ENCODE assay signal across 9 cellular contexts in the genomic region with DNA sequence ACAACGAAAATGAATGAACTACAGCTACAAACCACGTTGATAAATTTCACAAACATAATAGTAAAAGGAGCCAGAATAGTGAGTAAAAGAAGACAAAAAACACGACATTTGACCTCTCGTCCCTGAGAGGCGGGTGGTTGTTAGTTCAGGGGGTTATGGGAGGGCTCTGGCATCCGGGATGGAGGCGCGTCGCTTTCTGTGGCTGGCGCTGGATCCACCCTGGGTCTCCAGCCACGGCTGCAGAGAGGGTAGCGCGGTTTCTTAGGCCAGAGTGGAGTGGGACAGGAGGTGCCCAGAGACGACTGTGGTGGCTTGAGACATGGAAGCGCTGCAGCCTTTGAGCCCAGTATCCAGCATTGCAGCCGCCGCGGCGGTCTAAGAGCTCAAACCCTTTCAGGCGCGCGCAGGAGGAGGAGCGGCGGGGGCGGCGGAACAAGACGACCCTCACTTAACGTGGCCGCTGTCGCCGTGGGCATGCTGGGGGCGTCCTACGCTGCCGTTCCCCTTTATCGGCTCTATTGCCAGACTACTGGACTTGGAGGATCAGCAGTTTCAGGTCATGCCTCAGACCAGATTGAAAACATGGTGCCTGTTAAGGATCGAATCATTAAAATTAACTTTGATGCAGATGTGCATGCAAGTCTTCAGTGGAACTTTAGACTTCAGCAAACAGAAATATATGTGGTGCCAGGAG. TPM values are rescaled to one million over a fixed set of nuclear protein-coding genes. Genes with fewer than 3 reads are reported as not detected.
DNase-seq lines count a peak whose midpoint lies in the region; ATAC-seq and TF ChIP-seq lines count a peak whose summit lies in the region.
"Had no signal": no experiment of that assay in that cellular context is flagged by ENCODE, and none has a peak within 500 bp of the region (broad histone marks: within the 10 kb centered on the region; RNA-seq: fewer than 3 reads in every experiment).

No MANE protein-coding gene starts in this region.

- H3K4me1 Mint-ChIP-seq in CD14-positive monocyte (peaks cover 15% of the 10 kb centered on the region), chondrocyte (ENCODE audit: low read depth) (peaks cover 22% of the 10 kb centered on the region), nephron (peaks cover 13% of the 10 kb centered on the region)

- H3K27me3 Mint-ChIP-seq in CD14-positive monocyte (ENCODE audit: low read depth in 3 of 3) (peaks cover 41 to 64% (median 52%) of the 10 kb centered on the region in 3 donors), chondrocyte (ENCODE audit: low read depth) (peaks cover 4% of the 10 kb centered on the region), nephron (ENCODE audit: low read depth) (no peaks in the 10 kb centered on the region)

- DNase-seq in CD14-positive monocyte (ENCODE audit: low spot score), result no peak
- DNase-seq in chondrocyte (ENCODE audit: low spot score), result no peak
- no peak for DNase-seq in NCI-H1436 treated with DMSO at 0.1 percent for 48 hours (lab: John Stamatoyannopoulos, UW)
- DNase-seq in AG08396 (ENCODE audit: low spot score), result no peak
- DNase-seq: effector CD4-positive, alpha-beta T cell had no signal

- no peak for TF ChIP-seq EP300 in Ishikawa (IDR thresholded peaks at IDR 0.05; ENCODE audit: borderline replicate concordance)

- TF ChIP-seq CTCF in CD14-positive monocyte (IDR thresholded peaks at IDR 0.05), result no peak
- no peak for TF ChIP-seq CTCF in chondrocyte (IDR thresholded peaks at IDR 0.05)
- no peak for TF ChIP-seq CTCF in nephron (IDR thresholded peaks at IDR 0.05; ENCODE audit: unreplicated experiment in 3 of 3)

- H3K9me3 Mint-ChIP-seq in CD14-positive monocyte (peaks cover 15 to 44% (median 33%) of the 10 kb centered on the region in 7 donors), chondrocyte (ENCODE audit: low read depth) (no peaks in the 10 kb centered on the region), nephron (no peaks in the 10 kb centered on the region)

- H3K36me3 Mint-ChIP-seq in CD14-positive monocyte, result peaks cover 4 to 8% of the 10 kb centered on the region in 2 donors
- peaks cover 2% of the 10 kb centered on the region for H3K36me3 Mint-ChIP-seq in chondrocyte (ENCODE audit: low read depth)
- H3K36me3 Mint-ChIP-seq in nephron (ENCODE audit: low read depth), result no peaks in the 10 kb centered on the region

- no peak for TF ChIP-seq RAD21 in Ishikawa (IDR thresholded peaks at IDR 0.05; ENCODE audit: low read depth)

- ATAC-seq in HG02571 (IDR thresholded peaks at IDR 0.05; ENCODE audit: unreplicated experiment) (no peak), HG03196 (IDR thresholded peaks at IDR 0.05; ENCODE audit: unreplicated experiment) (no peak)

- intact Hi-C loops in CD14-positive monocyte (cut with micrococcal nuclease), result no loop called here

- H3K4me3 Mint-ChIP-seq in CD14-positive monocyte, result peak overlapping the region; percentile 12 to 73
- H3K4me3 Mint-ChIP-seq in chondrocyte (ENCODE audit: unreplicated experiment), result peak overlapping the region; percentile 82
- peak overlapping the region; percentile 80 to 88 (median 87) for H3K4me3 Mint-ChIP-seq in nephron

- H3K27ac Mint-ChIP-seq in CD14-positive monocyte (no peak overlapping the region), chondrocyte (ENCODE audit: unreplicated experiment) (no peak overlapping the region), nephron (peak overlapping the region; percentile 48 to 66 (median 55))

TF ChIP-seq in Ishikawa, 13 proteins besides CTCF, POLR2A, EP300 and RAD21:
- TF ChIP-seq ZBTB7A (IDR thresholded peaks at IDR 0.05; ENCODE audit: low read depth) (0 out of 2 replicates have a peak, but pooled peaks have one; percentile 32), EGR1 (IDR thresholded peaks at IDR 0.05) (no peak)
- TF ChIP-seq, protein P1, sequence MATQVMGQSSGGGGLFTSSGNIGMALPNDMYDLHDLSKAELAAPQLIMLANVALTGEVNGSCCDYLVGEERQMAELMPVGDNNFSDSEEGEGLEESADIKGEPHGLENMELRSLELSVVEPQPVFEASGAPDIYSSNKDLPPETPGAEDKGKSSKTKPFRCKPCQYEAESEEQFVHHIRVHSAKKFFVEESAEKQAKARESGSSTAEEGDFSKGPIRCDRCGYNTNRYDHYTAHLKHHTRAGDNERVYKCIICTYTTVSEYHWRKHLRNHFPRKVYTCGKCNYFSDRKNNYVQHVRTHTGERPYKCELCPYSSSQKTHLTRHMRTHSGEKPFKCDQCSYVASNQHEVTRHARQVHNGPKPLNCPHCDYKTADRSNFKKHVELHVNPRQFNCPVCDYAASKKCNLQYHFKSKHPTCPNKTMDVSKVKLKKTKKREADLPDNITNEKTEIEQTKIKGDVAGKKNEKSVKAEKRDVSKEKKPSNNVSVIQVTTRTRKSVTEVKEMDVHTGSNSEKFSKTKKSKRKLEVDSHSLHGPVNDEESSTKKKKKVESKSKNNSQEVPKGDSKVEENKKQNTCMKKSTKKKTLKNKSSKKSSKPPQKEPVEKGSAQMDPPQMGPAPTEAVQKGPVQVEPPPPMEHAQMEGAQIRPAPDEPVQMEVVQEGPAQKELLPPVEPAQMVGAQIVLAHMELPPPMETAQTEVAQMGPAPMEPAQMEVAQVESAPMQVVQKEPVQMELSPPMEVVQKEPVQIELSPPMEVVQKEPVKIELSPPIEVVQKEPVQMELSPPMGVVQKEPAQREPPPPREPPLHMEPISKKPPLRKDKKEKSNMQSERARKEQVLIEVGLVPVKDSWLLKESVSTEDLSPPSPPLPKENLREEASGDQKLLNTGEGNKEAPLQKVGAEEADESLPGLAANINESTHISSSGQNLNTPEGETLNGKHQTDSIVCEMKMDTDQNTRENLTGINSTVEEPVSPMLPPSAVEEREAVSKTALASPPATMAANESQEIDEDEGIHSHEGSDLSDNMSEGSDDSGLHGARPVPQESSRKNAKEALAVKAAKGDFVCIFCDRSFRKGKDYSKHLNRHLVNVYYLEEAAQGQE (IDR thresholded peaks at IDR 0.05; ENCODE audit: low read depth), result no peak

RNA-seq across cellular contexts. Expression of a gene that starts 3.7 kb away (rescaled TPM):
- not detected for polyA plus RNA-seq in CD14-positive monocyte
- total RNA-seq in chondrocyte, result 2.1 to 3.5 TPM (median 3.3 TPM) in 3 replicates

RNA-seq across cellular contexts. Expression of a gene that starts 47.4 kb away (rescaled TPM):
- under 1 TPM; 0.50 to 0.73 TPM for polyA plus RNA-seq in CD14-positive monocyte
- total RNA-seq in chondrocyte, result 3.7 to 5.1 TPM (median 4.1 TPM) in 3 replicates

Comparison
In these comparisons a context has a peak if more than half of its experiments do, and no peak if none do; other contexts are left out.
1. H3K27ac Mint-ChIP-seq: peak in nephron (3 of 3); none in CD14-positive monocyte (0 of 7) and chondrocyte (single experiment).
2. Peak in every context shown above with its lines, with median percentiles within 50 percentile points of each other: H3K4me3 Mint-ChIP-seq.